In the genomic region with DNA sequence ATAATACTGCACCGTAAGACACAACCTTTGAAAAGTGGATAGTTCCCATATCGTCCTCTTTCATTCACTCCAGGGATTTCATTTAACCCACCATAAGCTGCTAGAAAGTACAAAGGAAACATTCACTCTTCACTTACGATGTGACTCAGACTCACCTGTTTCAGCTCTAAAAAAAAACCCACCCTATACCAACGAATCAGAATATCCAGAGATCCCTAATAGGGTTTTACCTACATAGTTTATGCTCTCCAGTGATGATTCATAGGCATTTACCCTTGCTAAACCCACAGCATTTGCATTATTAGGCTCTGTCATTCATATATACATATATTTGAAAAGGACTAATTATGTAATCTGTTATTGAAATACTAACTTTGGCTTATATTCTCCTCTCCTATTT, we compare ENCODE assay signal across 13 cellular contexts.
DNase-seq lines count a peak whose midpoint lies in the region; ATAC-seq and TF ChIP-seq lines count a peak whose summit lies in the region.
"Had no signal": no experiment of that assay in that cellular context is flagged by ENCODE, and none has a peak within 500 bp of the region (broad histone marks: within the 10 kb centered on the region; RNA-seq: fewer than 3 reads in every experiment).

No MANE protein-coding gene starts in this region.

- peaks cover 43% of the 10 kb centered on the region for H3K36me3 Mint-ChIP-seq in activated CD8-positive, alpha-beta T cell treated with anti-CD3 and anti-CD28 coated beads for 36 hours (ENCODE audit: low read depth)
- H3K36me3 Mint-ChIP-seq in activated CD8-positive, alpha-beta T cell treated with anti-CD3 and anti-CD28 coated beads, Interleukin-2, amount 10 ng/mL, durations not matched to agents 7 days and 5 days (ENCODE audit: low read depth) = peaks cover 50% of the 10 kb centered on the region
- peaks cover 17 to 49% (median 27%) of the 10 kb centered on the region in 3 donors for H3K36me3 Mint-ChIP-seq in immature natural killer cell

- CTCF ChIA-PET in activated CD8-positive, alpha-beta T cell treated with anti-CD3 and anti-CD28 coated beads for 36 hours (lab: Charles Lee) = no interaction called here
- CTCF ChIA-PET in activated CD8-positive, alpha-beta T cell treated with anti-CD3 and anti-CD28 coated beads, Interleukin-2, amount 10 ng/mL, durations not matched to agents 7 days and 5 days (lab: Charles Lee) = no interaction called here

- TF ChIP-seq CTCF in activated CD8-positive, alpha-beta T cell treated with anti-CD3 and anti-CD28 coated beads for 36 hours (IDR thresholded peaks at IDR 0.05) = no peak
- TF ChIP-seq CTCF in smooth muscle cell (IDR thresholded peaks at IDR 0.05; ENCODE audit: borderline replicate concordance, insufficient read depth, poor library complexity, severe bottlenecking) (no peak), esophagus muscularis mucosa (IDR thresholded peaks at IDR 0.05) (no peak)

- H2AFZ ChIP-seq in smooth muscle cell (ENCODE audit: low read depth) = no peak overlapping the region

- POLR2A ChIA-PET in activated CD8-positive, alpha-beta T cell treated with anti-CD3 and anti-CD28 coated beads for 36 hours (lab: Charles Lee) = interaction anchor here (0.7 kb wide), 1 partner anchor 36 kb away, joined by 3 read pairs; no protein-coding TSS in a partner anchor
- POLR2A ChIA-PET in activated CD8-positive, alpha-beta T cell treated with anti-CD3 and anti-CD28 coated beads, Interleukin-2, amount 10 ng/mL, durations not matched to agents 7 days and 5 days (lab: Charles Lee) = no interaction called here

- DNase-seq in activated CD8-positive, alpha-beta T cell treated with anti-CD3 and anti-CD28 coated beads for 36 hours = no peak
- no peak for DNase-seq in activated CD8-positive, alpha-beta T cell treated with anti-CD3 and anti-CD28 coated beads, Interleukin-2, amount 10 ng/mL, durations not matched to agents 7 days and 5 days
- no peak for DNase-seq in smooth muscle cell (lab: John Stamatoyannopoulos, UW; ENCODE audit: unreplicated experiment)
- no peak for DNase-seq in esophagus muscularis mucosa (ENCODE audit: extremely low spot score)
- no peak for DNase-seq in immature natural killer cell
- DNase-seq in NCI-H128 (lab: John Stamatoyannopoulos, UW; ENCODE audit: unreplicated experiment) = no peak
- DNase-seq: activated CD4-positive, alpha-beta T cell treated with anti-CD3 and anti-CD28 coated beads for 1 hour; posterior cingulate gyrus; RPMI8226; transverse colon had no signal

- WGBS in smooth muscle cell (ENCODE audit: low lambda C conversion rate) = 80% methylated on average over 4 of the region's 4 CpGs
- WGBS in esophagus muscularis mucosa = 84% methylated on average over 4 of the region's 4 CpGs

- intact Hi-C loops in activated CD8-positive, alpha-beta T cell treated with anti-CD3 and anti-CD28 coated beads for 36 hours (cut with micrococcal nuclease) = no loop called here
- intact Hi-C loops in esophagus muscularis mucosa (cut with DNase I) = no loop called here

- H3F3A ChIP-seq in smooth muscle cell (ENCODE audit: low read depth) = no peaks in the 10 kb centered on the region

- no peaks in the 10 kb centered on the region for H3K27me3 Mint-ChIP-seq in activated CD8-positive, alpha-beta T cell treated with anti-CD3 and anti-CD28 coated beads for 36 hours
- no peaks in the 10 kb centered on the region for H3K27me3 Mint-ChIP-seq in activated CD8-positive, alpha-beta T cell treated with anti-CD3 and anti-CD28 coated beads, Interleukin-2, amount 10 ng/mL, durations not matched to agents 7 days and 5 days (ENCODE audit: low read depth)
- no peaks in the 10 kb centered on the region for H3K27me3 Mint-ChIP-seq in immature natural killer cell (ENCODE audit: low read depth in 3 of 3)

- H3K4me1 ChIP-seq in smooth muscle cell (ENCODE audit: low read depth) (no peaks in the 10 kb centered on the region), esophagus muscularis mucosa (no peaks in the 10 kb centered on the region)
- H3K4me1 ChIP-seq: transverse colon had no signal

- no peaks in the 10 kb centered on the region for H4K20me1 ChIP-seq in smooth muscle cell (ENCODE audit: low read depth)

- peak; percentile 80 for ATAC-seq in activated CD8-positive, alpha-beta T cell treated with anti-CD3 and anti-CD28 coated beads for 36 hours
- ATAC-seq in activated CD8-positive, alpha-beta T cell treated with anti-CD3 and anti-CD28 coated beads, Interleukin-2, amount 10 ng/mL, durations not matched to agents 7 days and 5 days = no peak
- ATAC-seq in GM21737 (IDR thresholded peaks at IDR 0.05; ENCODE audit: unreplicated experiment) (peak; percentile 65), HG03432 (IDR thresholded peaks at IDR 0.05; ENCODE audit: unreplicated experiment) (peak; percentile 78)

- H3K4me3 ChIP-seq in smooth muscle cell (no peak overlapping the region), esophagus muscularis mucosa (no peak overlapping the region)
- H3K4me3 ChIP-seq: transverse colon had no signal

- TF ChIP-seq POLR2A in esophagus muscularis mucosa (IDR thresholded peaks at IDR 0.05; ENCODE audit: low read depth) = no peak

- no peak overlapping the region for H3K4me2 ChIP-seq in smooth muscle cell

- peak overlapping the region; percentile 58 for H3K27ac Mint-ChIP-seq in activated CD8-positive, alpha-beta T cell treated with anti-CD3 and anti-CD28 coated beads for 36 hours
- no peak overlapping the region for H3K27ac Mint-ChIP-seq in activated CD8-positive, alpha-beta T cell treated with anti-CD3 and anti-CD28 coated beads, Interleukin-2, amount 10 ng/mL, durations not matched to agents 7 days and 5 days
- no peak overlapping the region for H3K27ac Mint-ChIP-seq in immature natural killer cell

- H3K27ac ChIP-seq in smooth muscle cell (ENCODE audit: low read depth) (peak overlapping the region; percentile 22), esophagus muscularis mucosa (replicated peaks in 1 of 4) (no peak overlapping the region)
- H3K27ac ChIP-seq: transverse colon had no signal

- H3K9me3 Mint-ChIP-seq in activated CD8-positive, alpha-beta T cell treated with anti-CD3 and anti-CD28 coated beads for 36 hours = no peaks in the 10 kb centered on the region
- no peaks in the 10 kb centered on the region for H3K9me3 Mint-ChIP-seq in activated CD8-positive, alpha-beta T cell treated with anti-CD3 and anti-CD28 coated beads, Interleukin-2, amount 10 ng/mL, durations not matched to agents 7 days and 5 days (ENCODE audit: insufficient read depth)
- no peaks in the 10 kb centered on the region for H3K9me3 Mint-ChIP-seq in immature natural killer cell
- H3K9me3 Mint-ChIP-seq: mesothelial cell of epicardium had no signal

- H3K4me1 Mint-ChIP-seq in activated CD8-positive, alpha-beta T cell treated with anti-CD3 and anti-CD28 coated beads for 36 hours (ENCODE audit: low read depth) = peaks cover 16% of the 10 kb centered on the region
- H3K4me1 Mint-ChIP-seq in activated CD8-positive, alpha-beta T cell treated with anti-CD3 and anti-CD28 coated beads, Interleukin-2, amount 10 ng/mL, durations not matched to agents 7 days and 5 days (ENCODE audit: low read depth) = no peaks in the 10 kb centered on the region
- H3K4me1 Mint-ChIP-seq in immature natural killer cell = no peaks in the 10 kb centered on the region
- H3K4me1 Mint-ChIP-seq: mesothelial cell of epicardium had no signal

- H3K9me3 ChIP-seq in smooth muscle cell (replicated peaks; ENCODE audit: low read depth) (no peaks in the 10 kb centered on the region), esophagus muscularis mucosa (no peaks in the 10 kb centered on the region)
- H3K9me3 ChIP-seq: transverse colon had no signal

- no peak overlapping the region for H3K9ac ChIP-seq in smooth muscle cell (ENCODE audit: low read depth)

- H3K4me3 Mint-ChIP-seq in activated CD8-positive, alpha-beta T cell treated with anti-CD3 and anti-CD28 coated beads for 36 hours = no peak overlapping the region
- H3K4me3 Mint-ChIP-seq in activated CD8-positive, alpha-beta T cell treated with anti-CD3 and anti-CD28 coated beads, Interleukin-2, amount 10 ng/mL, durations not matched to agents 7 days and 5 days = no peak overlapping the region
- H3K4me3 Mint-ChIP-seq in immature natural killer cell = no peak overlapping the region
- H3K4me3 Mint-ChIP-seq: mesothelial cell of epicardium had no signal

- H3K79me2 ChIP-seq in smooth muscle cell (ENCODE audit: low read depth) = no peaks in the 10 kb centered on the region

- TF ChIP-seq EP300 in esophagus muscularis mucosa (IDR thresholded peaks at IDR 0.05) = no peak

- H3K27me3 ChIP-seq in smooth muscle cell (ENCODE audit: low read depth) (no peaks in the 10 kb centered on the region), esophagus muscularis mucosa (no peaks in the 10 kb centered on the region)
- H3K27me3 ChIP-seq: transverse colon had no signal

- H3K36me3 ChIP-seq in smooth muscle cell (ENCODE audit: low read depth) (peaks cover 54% of the 10 kb centered on the region), esophagus muscularis mucosa (peaks cover 57 to 93% (median 69%) of the 10 kb centered on the region in 4 donors)
